In genomic region chr11:98003606-98004371, GRCh38 we compare ENCODE assay signal across 13 cellular contexts.
"Had no signal": no experiment of that assay in that cellular context is flagged by ENCODE, and none has a peak within 500 bp of the region (broad histone marks: within the 10 kb centered on the region; RNA-seq: fewer than 3 reads in every experiment).

No MANE protein-coding gene starts in this region.

- H3K27ac ChIP-seq: sigmoid colon had no signal

- H3K9me3 ChIP-seq: sigmoid colon had no signal

- DNase-seq: activated CD4-positive, alpha-beta T cell treated with anti-CD3 and anti-CD28 coated beads for 1 hour; activated CD4-positive, alpha-beta T cell treated with anti-CD3 and anti-CD28 coated beads, Interleukin-2, amount 50 U/mL, for 4 hours; activated naive CD4-positive, alpha-beta T cell; activated naive CD8-positive, alpha-beta T cell treated with anti-CD3 and anti-CD28 coated beads, Interleukin-2, amount 10 ng/mL, durations not matched to agents 7 days and 5 days; activated T-cell treated with anti-CD3 and anti-CD28 coated beads for 4 hours; anterior cingulate cortex; effector memory CD8-positive, alpha-beta T cell; sigmoid colon; T-cell; T-helper 9 cell had no signal

- H3K27me3 Mint-ChIP-seq: activated naive CD8-positive, alpha-beta T cell treated with anti-CD3 and anti-CD28 coated beads, Interleukin-2, amount 10 ng/mL, durations not matched to agents 7 days and 5 days; dendritic cell treated with granulocyte-macrophage colony-stimulating factor and Interleukin-4, amounts not matched to agents 40 ng/mL and 50 ng/mL, for 4 days; effector memory CD8-positive, alpha-beta T cell; T-cell had no signal

- H3K4me3 Mint-ChIP-seq: activated naive CD8-positive, alpha-beta T cell treated with anti-CD3 and anti-CD28 coated beads, Interleukin-2, amount 10 ng/mL, durations not matched to agents 7 days and 5 days; dendritic cell treated with granulocyte-macrophage colony-stimulating factor and Interleukin-4, amounts not matched to agents 40 ng/mL and 50 ng/mL, for 4 days; effector memory CD8-positive, alpha-beta T cell; nephron; stimulated activated effector memory CD8-positive, alpha-beta T cell treated with anti-CD3 and anti-CD28 coated beads, Interleukin-12 subunit alpha, Interleukin-12 subunit beta, amount 100 ng/mL, for 72 hours; T-cell had no signal

- H3K27me3 ChIP-seq: sigmoid colon had no signal

- H3K36me3 ChIP-seq: sigmoid colon had no signal

- H3K27ac Mint-ChIP-seq: activated naive CD8-positive, alpha-beta T cell treated with anti-CD3 and anti-CD28 coated beads, Interleukin-2, amount 10 ng/mL, durations not matched to agents 7 days and 5 days; dendritic cell treated with granulocyte-macrophage colony-stimulating factor and Interleukin-4, amounts not matched to agents 40 ng/mL and 50 ng/mL, for 4 days; effector memory CD8-positive, alpha-beta T cell; nephron; stimulated activated effector memory CD8-positive, alpha-beta T cell treated with anti-CD3 and anti-CD28 coated beads, Interleukin-12 subunit alpha, Interleukin-12 subunit beta, amount 100 ng/mL, for 72 hours had no signal

- H3K4me1 Mint-ChIP-seq: activated naive CD8-positive, alpha-beta T cell treated with anti-CD3 and anti-CD28 coated beads, Interleukin-2, amount 10 ng/mL, durations not matched to agents 7 days and 5 days; nephron; stimulated activated effector memory CD8-positive, alpha-beta T cell treated with anti-CD3 and anti-CD28 coated beads, Interleukin-12 subunit alpha, Interleukin-12 subunit beta, amount 100 ng/mL, for 72 hours; T-cell had no signal

- ATAC-seq: effector memory CD8-positive, alpha-beta T cell; stimulated activated effector memory CD8-positive, alpha-beta T cell treated with anti-CD3 and anti-CD28 coated beads, Interleukin-12 subunit alpha, Interleukin-12 subunit beta, amount 100 ng/mL, for 72 hours; T-cell had no signal

- H3K4me1 ChIP-seq: sigmoid colon had no signal

- H3K9me3 Mint-ChIP-seq: activated naive CD8-positive, alpha-beta T cell treated with anti-CD3 and anti-CD28 coated beads, Interleukin-2, amount 10 ng/mL, durations not matched to agents 7 days and 5 days; nephron had no signal

- H3K36me3 Mint-ChIP-seq: activated naive CD8-positive, alpha-beta T cell treated with anti-CD3 and anti-CD28 coated beads, Interleukin-2, amount 10 ng/mL, durations not matched to agents 7 days and 5 days; T-cell had no signal

- H3K4me3 ChIP-seq: sigmoid colon had no signal
